8 cellular contexts compared by ENCODE assay signal in the genomic region with DNA sequence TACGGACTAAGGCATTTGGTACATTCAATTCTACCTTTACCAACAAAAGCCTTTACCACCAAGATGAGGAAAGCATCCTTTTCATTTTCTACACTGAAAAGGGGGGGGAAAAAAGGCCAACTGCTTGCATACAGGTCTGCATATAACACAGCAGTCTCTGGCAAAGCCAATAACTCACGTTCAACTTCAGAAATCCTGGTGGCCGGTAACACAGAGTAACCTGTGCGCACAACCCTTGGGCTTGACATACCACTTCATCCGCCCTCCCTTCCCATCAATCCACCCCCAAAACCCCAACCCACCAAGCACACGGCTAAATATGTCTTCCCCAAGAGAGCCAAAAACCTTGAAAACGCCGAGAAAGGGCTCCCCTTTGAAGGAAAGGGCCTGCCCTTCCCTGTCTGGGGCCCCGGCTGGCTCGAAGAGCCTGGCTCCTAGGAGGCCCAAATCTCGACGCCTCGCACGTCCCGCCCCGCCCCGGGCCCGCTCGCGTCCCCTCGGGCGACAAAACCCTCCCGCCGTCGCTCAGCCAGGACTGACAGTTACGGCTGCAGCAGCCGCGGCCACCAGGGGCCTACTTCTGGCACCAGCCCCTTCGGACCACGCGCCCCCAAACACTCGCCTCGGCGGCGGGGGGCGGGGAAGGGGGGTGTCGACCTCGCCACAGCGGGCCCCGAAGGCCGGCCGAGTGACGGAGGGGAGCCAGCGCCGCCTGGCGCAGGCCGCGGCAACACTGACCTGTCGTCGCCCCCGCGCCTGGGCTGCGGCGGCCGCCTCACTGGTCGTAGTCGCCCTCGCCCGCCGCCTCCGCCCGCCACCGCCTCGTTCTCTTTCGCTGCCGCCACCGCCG. TPM values are rescaled to one million over a fixed set of nuclear protein-coding genes. Genes with fewer than 3 reads are reported as not detected.
DNase-seq lines count a peak whose midpoint lies in the region; ATAC-seq and TF ChIP-seq lines count a peak whose summit lies in the region.

No MANE protein-coding gene starts in this region.

- H3K36me3 Mint-ChIP-seq in activated CD8-positive, alpha-beta T cell treated with anti-CD3 and anti-CD28 coated beads for 36 hours (ENCODE audit: low read depth) = peaks cover 16% of the 10 kb centered on the region
- peaks cover 8% of the 10 kb centered on the region for H3K36me3 Mint-ChIP-seq in memory B cell

- peak overlapping the region; percentile 86 for H3K27ac Mint-ChIP-seq in activated CD8-positive, alpha-beta T cell treated with anti-CD3 and anti-CD28 coated beads for 36 hours
- peak overlapping the region; percentile 84 for H3K27ac Mint-ChIP-seq in memory B cell

- H3K4me1 Mint-ChIP-seq in activated CD8-positive, alpha-beta T cell treated with anti-CD3 and anti-CD28 coated beads for 36 hours (ENCODE audit: low read depth) = peaks cover 32% of the 10 kb centered on the region
- peaks cover 19% of the 10 kb centered on the region for H3K4me1 Mint-ChIP-seq in memory B cell

- peak; percentile 51 for ATAC-seq in HG02759 (IDR thresholded peaks at IDR 0.05; ENCODE audit: unreplicated experiment)
- peak; percentile 20 for ATAC-seq in activated CD8-positive, alpha-beta T cell treated with anti-CD3 and anti-CD28 coated beads for 36 hours
- ATAC-seq in memory B cell (ENCODE audit: low read depth) = peak; percentile 27

- no peaks in the 10 kb centered on the region for H3K27me3 Mint-ChIP-seq in activated CD8-positive, alpha-beta T cell treated with anti-CD3 and anti-CD28 coated beads for 36 hours
- no peaks in the 10 kb centered on the region for H3K27me3 Mint-ChIP-seq in memory B cell

- H3K4me1 ChIP-seq in ectodermal cell (ENCODE audit: control insufficient read depth, insufficient read depth, low read length) = no peaks in the 10 kb centered on the region

- WGBS in ectodermal cell, 2 experiments = 1% methylated on average over 68 of the region's 68 CpGs

- CTCF ChIA-PET in activated CD8-positive, alpha-beta T cell treated with anti-CD3 and anti-CD28 coated beads for 36 hours (lab: Charles Lee) = interaction anchor here (1.4 kb wide), 1 partner anchor 44 kb away, joined by 3 read pairs; no protein-coding TSS in a partner anchor

- peak overlapping the region; percentile 94 for H3K27ac ChIP-seq in ectodermal cell (ENCODE audit: insufficient read depth, low read depth, low read length, poor library complexity, severe bottlenecking)

- H3K4me3 Mint-ChIP-seq in activated CD8-positive, alpha-beta T cell treated with anti-CD3 and anti-CD28 coated beads for 36 hours = peak overlapping the region; percentile 88
- H3K4me3 Mint-ChIP-seq in memory B cell = peak overlapping the region; percentile 91

- H3K36me3 ChIP-seq in ectodermal cell (ENCODE audit: control insufficient read depth, insufficient read depth, low read length) = no peaks in the 10 kb centered on the region

- H3K27me3 ChIP-seq in ectodermal cell (ENCODE audit: control insufficient read depth, insufficient read depth, low read length, poor library complexity, severe bottlenecking) = no peaks in the 10 kb centered on the region

- peak overlapping the region; percentile 83 for H3K4me3 ChIP-seq in ectodermal cell (ENCODE audit: insufficient read depth, low read depth, low read length)

- peak; percentile 38 for TF ChIP-seq CTCF in activated CD8-positive, alpha-beta T cell treated with anti-CD3 and anti-CD28 coated beads for 36 hours (IDR thresholded peaks at IDR 0.05)

- no peaks in the 10 kb centered on the region for H3K9me3 Mint-ChIP-seq in activated CD8-positive, alpha-beta T cell treated with anti-CD3 and anti-CD28 coated beads for 36 hours
- peaks cover 2% of the 10 kb centered on the region for H3K9me3 Mint-ChIP-seq in memory B cell

- H3K9me3 ChIP-seq in ectodermal cell (ENCODE audit: control insufficient read depth, low read length) = no peaks in the 10 kb centered on the region

- intact Hi-C loops in activated CD8-positive, alpha-beta T cell treated with anti-CD3 and anti-CD28 coated beads for 36 hours (cut with micrococcal nuclease) = loop anchor here (10.0 kb wide), 1 partner anchor 83 kb away; no protein-coding TSS in a partner anchor

- POLR2A ChIA-PET in activated CD8-positive, alpha-beta T cell treated with anti-CD3 and anti-CD28 coated beads for 36 hours (lab: Charles Lee) = interaction anchor here (1.0 kb wide), 1 partner anchor 20 kb away, joined by 3 read pairs; no protein-coding TSS in a partner anchor

- DNase-seq in NCI-H1417 (lab: John Stamatoyannopoulos, UW) (peak; percentile 7 to 86 (median 85)), NCI-H1417 treated with DMSO at 0.1 percent for 48 hours (lab: John Stamatoyannopoulos, UW) (no peak), NCI-H146 (lab: John Stamatoyannopoulos, UW) (peak; percentile 41), memory B cell (ENCODE audit: low spot score in 2 of 2) (peak; percentile 54 to 58)
- DNase-seq in activated CD8-positive, alpha-beta T cell treated with anti-CD3 and anti-CD28 coated beads for 36 hours = peak; percentile 67
- peak; percentile 21 for DNase-seq in stimulated activated CD8-positive, alpha-beta memory T cell treated with anti-CD3 and anti-CD28 coated beads, Interleukin-15, amount 100 ng/mL, for 24 hours (ENCODE audit: low read depth)

RNA-seq across cellular contexts. Expression of a gene that starts 0.8 kb away (rescaled TPM):
- total RNA-seq in activated CD8-positive, alpha-beta T cell treated with anti-CD3 and anti-CD28 coated beads for 36 hours = 100 to 1,000 TPM; 102 to 110 TPM
- polyA plus RNA-seq in ectodermal cell (2013, experiment 1 of 4) = 70.1 TPM
- polyA plus RNA-seq in ectodermal cell (2013, experiment 2 of 4) = 68.2 TPM
- 51.3 TPM for polyA plus RNA-seq in ectodermal cell (2013, experiment 3 of 4)
- polyA plus RNA-seq in ectodermal cell (2013, experiment 4 of 4) = 64.6 TPM
